ENCODE assay signal across 20 cellular contexts in genomic region chr1:168114845-168115244, GRCh38. TPM values are rescaled to one million over a fixed set of nuclear protein-coding genes. Genes with fewer than 3 reads are reported as not detected.
A peak's percentile ranks its signal among the peaks of the same experiment; 100 is the strongest.
DNase-seq lines count a peak whose midpoint lies in the region; ATAC-seq and TF ChIP-seq lines count a peak whose summit lies in the region.
"Had no signal": no experiment of that assay in that cellular context is flagged by ENCODE, and none has a peak within 500 bp of the region (broad histone marks: within the 10 kb centered on the region; RNA-seq: fewer than 3 reads in every experiment).

No MANE protein-coding gene starts in this region.

- no peak for TF ChIP-seq CTCF in osteoblast (IDR thresholded peaks at IDR 0.05; ENCODE audit: extremely low read depth, low read depth, low read length)

- H3K9me3 Mint-ChIP-seq in activated naive CD4-positive, alpha-beta T cell treated with anti-CD3 and anti-CD28 coated beads for 36 hours = peaks cover 5% of the 10 kb centered on the region
- H3K9me3 Mint-ChIP-seq: effector memory CD8-positive, alpha-beta T cell had no signal

- CTCF ChIA-PET in activated naive CD4-positive, alpha-beta T cell treated with anti-CD3 and anti-CD28 coated beads for 36 hours (lab: Charles Lee) = interaction anchor here (0.6 to 1.2 kb wide), 3 partner anchors 29 to 163 kb away, joined by 3 read pairs; no protein-coding TSS in a partner anchor

- H3K27ac ChIP-seq in osteoblast (ENCODE audit: low read depth, low read length) = no peak overlapping the region
- H3K27ac ChIP-seq: KMS-11, testis had no signal

- H3K79me2 ChIP-seq in osteoblast (ENCODE audit: insufficient read depth, low read length) = no peaks in the 10 kb centered on the region

- H3K27me3 Mint-ChIP-seq in activated naive CD4-positive, alpha-beta T cell treated with anti-CD3 and anti-CD28 coated beads for 36 hours (ENCODE audit: low read depth) = peaks cover 7% of the 10 kb centered on the region

- no peak for ATAC-seq in GM21526 (IDR thresholded peaks at IDR 0.05; ENCODE audit: low FRiP score, unreplicated experiment)
- ATAC-seq: effector memory CD8-positive, alpha-beta T cell; esophagus mucosa had no signal

- no peaks in the 10 kb centered on the region for H3K36me3 ChIP-seq in osteoblast (ENCODE audit: insufficient read depth, low read length)
- H3K36me3 ChIP-seq: spleen had no signal

- no peak overlapping the region for H3K4me2 ChIP-seq in osteoblast (ENCODE audit: insufficient read depth, low read length)
- H3K4me2 ChIP-seq: KMS-11 had no signal

- intact Hi-C loops in activated naive CD4-positive, alpha-beta T cell treated with anti-CD3 and anti-CD28 coated beads for 36 hours (cut with micrococcal nuclease) = no loop called here

- no peak overlapping the region for H3K27ac Mint-ChIP-seq in activated naive CD4-positive, alpha-beta T cell treated with anti-CD3 and anti-CD28 coated beads for 36 hours
- H3K27ac Mint-ChIP-seq: activated CD4-positive, alpha-beta memory T cell treated with anti-CD3 and anti-CD28 coated beads for 36 hours; activated naive CD8-positive, alpha-beta T cell treated with anti-CD3 and anti-CD28 coated beads, Interleukin-2, amount 10 ng/mL, durations not matched to agents 7 days and 5 days; effector memory CD8-positive, alpha-beta T cell; memory B cell had no signal

- H3K9me3 ChIP-seq in osteoblast (ENCODE audit: low read depth, low read length) = no peaks in the 10 kb centered on the region
- H3K9me3 ChIP-seq: testis had no signal

- no peaks in the 10 kb centered on the region for H3K36me3 Mint-ChIP-seq in activated naive CD4-positive, alpha-beta T cell treated with anti-CD3 and anti-CD28 coated beads for 36 hours (ENCODE audit: low read depth)
- H3K36me3 Mint-ChIP-seq: activated CD4-positive, alpha-beta memory T cell treated with anti-CD3 and anti-CD28 coated beads for 36 hours; activated naive CD8-positive, alpha-beta T cell treated with anti-CD3 and anti-CD28 coated beads, Interleukin-2, amount 10 ng/mL, durations not matched to agents 7 days and 5 days; memory B cell had no signal

- DNase-seq in NCI-H187 treated with DMSO at 0.1 percent for 48 hours (lab: John Stamatoyannopoulos, UW) (peak; percentile 51), NCI-H2196 treated with DMSO at 0.1 percent for 48 hours (lab: John Stamatoyannopoulos, UW; ENCODE audit: unreplicated experiment) (peak; percentile 77), SHP77 treated with DMSO at 0.1 percent for 48 hours (lab: John Stamatoyannopoulos, UW) (peak; percentile 42), osteoblast (ENCODE audit: insufficient read length, low spot score, missing footprints) (no peak), NAMALWA (ENCODE audit: low spot score) (no peak)
- DNase-seq in activated naive CD4-positive, alpha-beta T cell treated with anti-CD3 and anti-CD28 coated beads for 36 hours = no peak
- DNase-seq: activated CD4-positive, alpha-beta memory T cell treated with anti-CD3 and anti-CD28 coated beads for 36 hours; activated CD4-positive, CD25-positive, alpha-beta regulatory T cell; activated naive CD8-positive, alpha-beta T cell treated with anti-CD3 and anti-CD28 coated beads, Interleukin-2, amount 10 ng/mL, durations not matched to agents 7 days and 5 days; effector memory CD8-positive, alpha-beta T cell; MV-4-11; NCI-H2227 treated with DMSO at 0.1 percent for 48 hours; spleen; stimulated activated CD4-positive, alpha-beta T cell treated with anti-CD3 and anti-CD28 coated beads, Interleukin-4, amount 100 ng/mL, for 1 hour; stimulated activated naive CD4-positive, alpha-beta T cell; testis had no signal

- H3K4me3 ChIP-seq in osteoblast (ENCODE audit: insufficient read depth, low read length) = no peak overlapping the region
- H3K4me3 ChIP-seq: spleen, testis had no signal

- H3K4me1 ChIP-seq in osteoblast (ENCODE audit: insufficient read depth, low read length) = peaks cover 8% of the 10 kb centered on the region
- H3K4me1 ChIP-seq: testis had no signal

- H3K4me3 Mint-ChIP-seq in activated naive CD4-positive, alpha-beta T cell treated with anti-CD3 and anti-CD28 coated beads for 36 hours = no peak overlapping the region
- H3K4me3 Mint-ChIP-seq: activated CD4-positive, alpha-beta memory T cell treated with anti-CD3 and anti-CD28 coated beads for 36 hours; activated naive CD8-positive, alpha-beta T cell treated with anti-CD3 and anti-CD28 coated beads, Interleukin-2, amount 10 ng/mL, durations not matched to agents 7 days and 5 days; effector memory CD8-positive, alpha-beta T cell; memory B cell had no signal

- H3K4me1 Mint-ChIP-seq in activated naive CD4-positive, alpha-beta T cell treated with anti-CD3 and anti-CD28 coated beads for 36 hours (ENCODE audit: low read depth) = peaks cover 11% of the 10 kb centered on the region
- H3K4me1 Mint-ChIP-seq: activated naive CD8-positive, alpha-beta T cell treated with anti-CD3 and anti-CD28 coated beads, Interleukin-2, amount 10 ng/mL, durations not matched to agents 7 days and 5 days; memory B cell had no signal

- H4K20me1 ChIP-seq in osteoblast (ENCODE audit: insufficient read depth, low read length) = no peaks in the 10 kb centered on the region

- no peaks in the 10 kb centered on the region for H3K27me3 ChIP-seq in osteoblast (ENCODE audit: insufficient read depth, low read length)
- H3K27me3 ChIP-seq: spleen, testis had no signal

- H2AFZ ChIP-seq in osteoblast (ENCODE audit: low read length) = peak overlapping the region; percentile 47

RNA-seq across cellular contexts. Expression of gene GPR161, which starts 21.9 kb away (rescaled TPM):
- 13.8 TPM in 2 replicates for total RNA-seq in osteoblast
- under 1 TPM; 0.12 to 0.29 TPM for total RNA-seq in activated naive CD4-positive, alpha-beta T cell treated with anti-CD3 and anti-CD28 coated beads for 36 hours

Comparison
In these comparisons a context has a peak if more than half of its experiments do, and no peak if none do; other contexts are left out.
1. DNase-seq: peak in NCI-H187 treated with DMSO at 0.1 percent for 48 hours (single experiment), NCI-H2196 treated with DMSO at 0.1 percent for 48 hours (single experiment) and SHP77 treated with DMSO at 0.1 percent for 48 hours (single experiment); none in osteoblast (single experiment), NAMALWA (single experiment) and activated naive CD4-positive, alpha-beta T cell treated with anti-CD3 and anti-CD28 coated beads for 36 hours (single experiment).
2. RNA of gene GPR161, which starts 21.9 kb away (total RNA-seq): 13.8 TPM in osteoblast; 0.12 to 0.29 TPM in activated naive CD4-positive, alpha-beta T cell treated with anti-CD3 and anti-CD28 coated beads for 36 hours; every median in the first group is over 10 times any median in the second.